8 cellular contexts compared by ENCODE assay signal in the genomic region with DNA sequence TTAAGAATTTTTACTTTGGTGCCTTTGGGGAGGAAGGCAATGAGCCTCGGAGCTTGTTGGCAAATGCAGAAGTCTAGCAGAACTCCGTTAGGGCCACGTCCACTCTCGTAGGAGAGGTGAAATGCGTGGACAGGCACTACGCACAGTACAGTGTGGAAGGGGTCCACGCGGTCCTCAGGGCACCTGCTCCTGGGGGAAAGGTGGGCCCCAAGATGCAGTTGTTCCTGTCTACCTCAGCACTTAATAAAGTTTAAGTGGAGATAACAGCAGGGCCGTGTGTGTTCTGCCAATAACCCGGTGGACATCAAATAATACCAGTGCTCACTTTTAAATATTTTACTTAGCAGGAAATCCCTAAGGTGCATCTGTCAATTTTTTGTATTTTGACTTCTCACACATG. TPM values are rescaled to one million over a fixed set of nuclear protein-coding genes. Genes with fewer than 3 reads are reported as not detected.
DNase-seq lines count a peak whose midpoint lies in the region; ATAC-seq and TF ChIP-seq lines count a peak whose summit lies in the region.

No MANE protein-coding gene starts in this region.

- POLR2A ChIA-PET in CD8-positive, alpha-beta T cell (lab: Charles Lee): no interaction called here

- H3K9me3 Mint-ChIP-seq in CD8-positive, alpha-beta T cell: no peaks in the 10 kb centered on the region
- H3K9me3 Mint-ChIP-seq in effector memory CD8-positive, alpha-beta T cell: no peaks in the 10 kb centered on the region

- H3K36me3 ChIP-seq in CD8-positive, alpha-beta T cell (ENCODE audit: insufficient read depth, low read length): no peaks in the 10 kb centered on the region
- H3K36me3 ChIP-seq in OCI-LY1 (ENCODE audit: insufficient read depth, low read length) (no peaks in the 10 kb centered on the region; the same call in 1 of the 2 replicates), neuron (ENCODE audit: insufficient read depth, low read length) (peaks cover 25% of the 10 kb centered on the region)

- H3K9me3 ChIP-seq in CD8-positive, alpha-beta T cell (ENCODE audit: low read length): no peaks in the 10 kb centered on the region
- H3K9me3 ChIP-seq in OCI-LY1 (ENCODE audit: low read length) (no peaks in the 10 kb centered on the region), neuron (ENCODE audit: low read length) (no peaks in the 10 kb centered on the region)

- peaks cover 39% of the 10 kb centered on the region for H3K4me1 Mint-ChIP-seq in CD8-positive, alpha-beta T cell (ENCODE audit: low read depth)
- H3K4me1 Mint-ChIP-seq in effector memory CD8-positive, alpha-beta T cell (ENCODE audit: low read depth in 2 of 2): peaks cover 26 to 43% of the 10 kb centered on the region in 2 donors

- no peaks in the 10 kb centered on the region for H3K79me2 ChIP-seq in OCI-LY1 (ENCODE audit: insufficient read depth, low read length)

- H3K4me3 Mint-ChIP-seq in CD8-positive, alpha-beta T cell: peak overlapping the region; percentile 84
- H3K4me3 Mint-ChIP-seq in effector memory CD8-positive, alpha-beta T cell: peak overlapping the region; percentile 76 to 81

- no peak for ATAC-seq in CD8-positive, alpha-beta T cell
- no peak for ATAC-seq in effector memory CD8-positive, alpha-beta T cell (replicated peaks)
- no peak for ATAC-seq in GM18498 (IDR thresholded peaks at IDR 0.05; ENCODE audit: unreplicated experiment)

- CTCF ChIA-PET in CD8-positive, alpha-beta T cell (lab: Charles Lee): no interaction called here

- H3K27me3 Mint-ChIP-seq in CD8-positive, alpha-beta T cell (ENCODE audit: low read depth): no peaks in the 10 kb centered on the region
- H3K27me3 Mint-ChIP-seq in effector memory CD8-positive, alpha-beta T cell: no peaks in the 10 kb centered on the region

- peak overlapping the region; percentile 62 for H3K27ac Mint-ChIP-seq in CD8-positive, alpha-beta T cell
- H3K27ac Mint-ChIP-seq in effector memory CD8-positive, alpha-beta T cell: peak overlapping the region; percentile 20 to 74

- H3K27me3 ChIP-seq in CD8-positive, alpha-beta T cell (ENCODE audit: insufficient read depth, low read length): no peaks in the 10 kb centered on the region
- peaks cover 8% of the 10 kb centered on the region for H3K27me3 ChIP-seq in OCI-LY1 (ENCODE audit: insufficient read depth, low read length)
- no peaks in the 10 kb centered on the region for H3K27me3 ChIP-seq in neuron (ENCODE audit: insufficient read depth, low read length)

- no peak for TF ChIP-seq POLR2A in erythroblast (IDR thresholded peaks at IDR 0.05; ENCODE audit: low read length)

- TF ChIP-seq CTCF in CD8-positive, alpha-beta T cell (IDR thresholded peaks at IDR 0.05): no peak
- TF ChIP-seq CTCF in OCI-LY1 (IDR thresholded peaks at IDR 0.05; ENCODE audit: low read length): no peak

- H3K4me2 ChIP-seq in OCI-LY1 (ENCODE audit: low read length): peak overlapping the region; percentile 89

- DNase-seq in CD8-positive, alpha-beta T cell: no peak
- DNase-seq in effector memory CD8-positive, alpha-beta T cell: no peak
- DNase-seq in islet precursor cell: no peak
- DNase-seq in erythroblast (lab: John Stamatoyannopoulos, UW): no peak
- no peak for DNase-seq in DMS79 (lab: John Stamatoyannopoulos, UW)

- intact Hi-C loops in CD8-positive, alpha-beta T cell (cut with DNase I, micrococcal nuclease): loop anchor here in 1 of 2 experiments (5.0 kb wide), 1 partner anchor 45 kb away; the partner anchor contains the start of gene PGAP6

- H2AFZ ChIP-seq in OCI-LY1 (ENCODE audit: low read length) (no peak overlapping the region), neuron (ENCODE audit: low read depth, low read length) (no peak overlapping the region)

- H3K9ac ChIP-seq in OCI-LY1 (ENCODE audit: low read length): peak overlapping the region; percentile 68; the same call in 1 of the 2 replicates

- H3K4me3 ChIP-seq in CD8-positive, alpha-beta T cell (ENCODE audit: low read depth, low read length): peak overlapping the region; percentile 54
- H3K4me3 ChIP-seq in OCI-LY1 (ENCODE audit: low read depth, low read length, poor library complexity, severe bottlenecking) (peak overlapping the region; percentile 71), neuron (ENCODE audit: low read length) (peak overlapping the region; percentile 61)

- H3F3A ChIP-seq in OCI-LY1 (ENCODE audit: insufficient read depth, low read length): no peaks in the 10 kb centered on the region

- no peaks in the 10 kb centered on the region for H3K9me2 ChIP-seq in OCI-LY1 (ENCODE audit: low read depth, low read length)

- peaks cover 4% of the 10 kb centered on the region for H3K36me3 Mint-ChIP-seq in CD8-positive, alpha-beta T cell
- H3K36me3 Mint-ChIP-seq in effector memory CD8-positive, alpha-beta T cell (ENCODE audit: insufficient read depth): peaks cover 23% of the 10 kb centered on the region

- H3K27ac ChIP-seq in CD8-positive, alpha-beta T cell (ENCODE audit: low read depth, low read length): no peak overlapping the region
- H3K27ac ChIP-seq in OCI-LY1 (ENCODE audit: low read depth, low read length, poor library complexity, severe bottlenecking): no peak overlapping the region

- H4K20me1 ChIP-seq in OCI-LY1 (ENCODE audit: insufficient read depth, low read length): no peaks in the 10 kb centered on the region

- H3K4me1 ChIP-seq in CD8-positive, alpha-beta T cell (ENCODE audit: insufficient read depth, low read length): peaks cover 21% of the 10 kb centered on the region
- H3K4me1 ChIP-seq in OCI-LY1 (ENCODE audit: insufficient read depth, low read length, severe bottlenecking): peaks cover 29% of the 10 kb centered on the region
- peaks cover 22% of the 10 kb centered on the region for H3K4me1 ChIP-seq in neuron (ENCODE audit: insufficient read depth, low read length)

RNA-seq across cellular contexts. Expression of gene RAB11FIP3, which starts 1.8 kb away (rescaled TPM):
- total RNA-seq in CD8-positive, alpha-beta T cell: 10 to 100 TPM; 26.4 to 27.5 TPM

RNA-seq across cellular contexts. Expression of gene DECR2, which starts 25.6 kb away (rescaled TPM):
- 1 to 10 TPM; 6.1 to 7.9 TPM for total RNA-seq in CD8-positive, alpha-beta T cell

RNA-seq across cellular contexts. Expression of gene NME4, which starts 30.3 kb away (rescaled TPM):
- 10 to 100 TPM; 22.2 to 22.3 TPM for total RNA-seq in CD8-positive, alpha-beta T cell

RNA-seq across cellular contexts. Expression of gene PGAP6, which starts 45.5 kb away (rescaled TPM):
- 10 to 100 TPM; 57.9 to 60.8 TPM for total RNA-seq in CD8-positive, alpha-beta T cell

RNA-seq across cellular contexts. Expression of gene MRPL28, which starts 57.0 kb away (rescaled TPM):
- total RNA-seq in CD8-positive, alpha-beta T cell: 10 to 100 TPM; 16.7 to 17.4 TPM
